11 cellular contexts compared by ENCODE assay signal in the genomic region with DNA sequence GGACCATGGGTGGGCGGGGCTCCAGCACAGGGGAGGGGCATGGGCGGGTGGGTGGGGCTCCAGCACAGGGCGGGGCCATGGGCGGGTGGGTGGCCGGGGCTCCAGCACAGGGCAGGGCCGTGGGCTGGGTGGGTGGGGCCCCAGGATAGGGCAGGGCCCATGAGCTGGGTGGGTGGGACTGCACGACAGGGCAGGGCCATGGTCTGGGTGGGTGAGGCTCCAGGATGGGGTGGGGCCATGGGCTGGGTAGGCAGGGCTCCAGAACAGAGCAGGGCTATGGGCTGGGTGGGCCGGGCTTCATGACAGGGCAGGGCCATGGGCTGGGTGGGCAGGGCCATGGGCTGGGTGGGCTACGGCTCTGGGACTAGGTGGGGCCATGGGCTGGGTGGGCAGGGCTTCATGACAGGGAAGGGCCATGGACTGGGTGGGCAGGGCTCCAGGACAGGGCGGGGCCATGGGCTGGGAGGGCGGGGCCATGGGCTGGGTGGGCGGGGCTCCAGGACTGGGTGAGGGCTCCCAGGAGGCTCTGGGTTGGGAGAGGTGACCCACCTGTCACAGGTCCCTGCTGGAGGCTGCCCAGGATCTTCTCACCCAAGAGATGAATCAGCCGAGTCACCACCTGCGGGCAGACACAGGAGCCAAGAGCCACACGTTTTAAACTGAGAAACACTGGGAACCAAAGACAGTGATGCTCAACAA. TPM values are rescaled to one million over a fixed set of nuclear protein-coding genes. Genes with fewer than 3 reads are reported as not detected.
DNase-seq lines count a peak whose midpoint lies in the region; ATAC-seq and TF ChIP-seq lines count a peak whose summit lies in the region.
"Had no signal": no experiment of that assay in that cellular context is flagged by ENCODE, and none has a peak within 500 bp of the region (broad histone marks: within the 10 kb centered on the region; RNA-seq: fewer than 3 reads in every experiment).

No MANE protein-coding gene starts in this region.

- ATAC-seq in left lobe of liver: peak; percentile 11

- TF ChIP-seq CTCF in BE2C (IDR thresholded peaks at IDR 0.05; ENCODE audit: low read depth, low read length) (no peak), GM20000 (IDR thresholded peaks at IDR 0.05; ENCODE audit: extremely low read depth, missing control alignments) (no peak)

- no peaks in the 10 kb centered on the region for H3K27me3 ChIP-seq in BE2C

- peaks cover 11% of the 10 kb centered on the region; the same call in 1 of the 2 replicates for H3K4me1 ChIP-seq in BE2C

- intact Hi-C loops in head of caudate nucleus (cut with DNase I): no loop called here

- DNase-seq in BE2C: peak; percentile 97
- DNase-seq in GM20000 (ENCODE audit: low spot score): peak; percentile 72
- peak; percentile 92 for DNase-seq in UCSD-AML1 (lab: John Stamatoyannopoulos, UW; ENCODE audit: unreplicated experiment)
- DNase-seq in left lobe of liver (ENCODE audit: low spot score): no peak
- DNase-seq in kidney glomerular epithelial cell (lab: John Stamatoyannopoulos, UW): no peak
- DNase-seq in hippocampal formation (lab: John Stamatoyannopoulos, UW): no peak
- no peak for DNase-seq in head of caudate nucleus
- DNase-seq in central memory CD4-positive, alpha-beta T cell: no peak
- DNase-seq: GDM1 had no signal

- no peaks in the 10 kb centered on the region for H3K36me3 ChIP-seq in BE2C

- no peaks in the 10 kb centered on the region; the same call in 1 of the 2 replicates for H3K9me3 ChIP-seq in BE2C

- no peak overlapping the region for H3K4me3 ChIP-seq in BE2C (ENCODE audit: low read depth, low read length)

RNA-seq across cellular contexts. Expression of a gene that starts 33.5 kb away (rescaled TPM):
- polyA plus RNA-seq in BE2C (2012; ENCODE audit: insufficient read depth, insufficient read length, low read depth): 457 TPM
- 23.0 TPM for total RNA-seq in left lobe of liver

RNA-seq across cellular contexts. Expression of a gene that starts 51.5 kb away (rescaled TPM):
- 0.20 TPM for polyA plus RNA-seq in BE2C (2012; ENCODE audit: insufficient read depth, insufficient read length, low read depth)
- total RNA-seq in left lobe of liver: 9.0 TPM
- total RNA-seq: bronchial epithelial cell had no signal

RNA-seq across cellular contexts. Expression of a gene that starts 57.6 kb away (rescaled TPM):
- polyA plus RNA-seq in BE2C (2012; ENCODE audit: insufficient read depth, insufficient read length, low read depth): 1.9 TPM
- total RNA-seq in left lobe of liver: 17.7 TPM
- total RNA-seq: H4 had no signal

RNA-seq across cellular contexts. Expression of a gene that starts 59.1 kb away (rescaled TPM):
- polyA plus RNA-seq in BE2C (2012; ENCODE audit: insufficient read depth, insufficient read length, low read depth): 289 TPM
- total RNA-seq in left lobe of liver: 100 TPM

Comparison
In these comparisons a context has a peak if more than half of its experiments do, and no peak if none do; other contexts are left out.
1. DNase-seq: peak in BE2C (single experiment), GM20000 (single experiment) and UCSD-AML1 (single experiment); none in left lobe of liver (single experiment), kidney glomerular epithelial cell (single experiment), hippocampal formation (0 of 2), head of caudate nucleus (0 of 42) and central memory CD4-positive, alpha-beta T cell (single experiment).